ENCODE assay signal across 1 cellular context in the genomic region with DNA sequence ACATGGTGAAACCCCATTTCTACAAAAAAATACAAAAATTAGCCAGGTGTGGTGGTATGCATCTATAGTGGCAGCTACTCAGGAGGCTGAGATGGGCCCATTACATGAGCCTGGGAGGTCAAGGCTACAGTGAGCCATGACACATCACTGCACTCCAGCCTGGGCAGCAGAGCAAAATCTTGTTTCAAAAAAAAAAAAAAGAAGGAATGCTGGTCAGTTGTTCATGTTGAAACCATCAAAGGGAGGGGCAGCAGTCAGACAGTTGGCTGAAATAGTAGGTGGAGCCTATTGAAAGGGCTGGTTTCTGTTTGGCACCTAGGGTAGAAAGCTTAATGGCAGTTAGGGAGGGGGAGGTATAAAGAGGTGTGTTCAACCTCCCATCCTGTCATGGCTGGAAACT.
TF ChIP-seq lines count a peak whose summit lies in the region.

No MANE protein-coding gene starts in this region.

TF ChIP-seq in WTC11, 78 proteins besides CTCF, POLR2A, EP300 and RAD21 (continued from another document):
- TF ChIP-seq, protein P1, sequence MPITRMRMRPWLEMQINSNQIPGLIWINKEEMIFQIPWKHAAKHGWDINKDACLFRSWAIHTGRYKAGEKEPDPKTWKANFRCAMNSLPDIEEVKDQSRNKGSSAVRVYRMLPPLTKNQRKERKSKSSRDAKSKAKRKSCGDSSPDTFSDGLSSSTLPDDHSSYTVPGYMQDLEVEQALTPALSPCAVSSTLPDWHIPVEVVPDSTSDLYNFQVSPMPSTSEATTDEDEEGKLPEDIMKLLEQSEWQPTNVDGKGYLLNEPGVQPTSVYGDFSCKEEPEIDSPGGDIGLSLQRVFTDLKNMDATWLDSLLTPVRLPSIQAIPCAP (CRISPR knock-in tag; IDR thresholded peaks at IDR 0.05): no peak
- TF ChIP-seq, protein P2, sequence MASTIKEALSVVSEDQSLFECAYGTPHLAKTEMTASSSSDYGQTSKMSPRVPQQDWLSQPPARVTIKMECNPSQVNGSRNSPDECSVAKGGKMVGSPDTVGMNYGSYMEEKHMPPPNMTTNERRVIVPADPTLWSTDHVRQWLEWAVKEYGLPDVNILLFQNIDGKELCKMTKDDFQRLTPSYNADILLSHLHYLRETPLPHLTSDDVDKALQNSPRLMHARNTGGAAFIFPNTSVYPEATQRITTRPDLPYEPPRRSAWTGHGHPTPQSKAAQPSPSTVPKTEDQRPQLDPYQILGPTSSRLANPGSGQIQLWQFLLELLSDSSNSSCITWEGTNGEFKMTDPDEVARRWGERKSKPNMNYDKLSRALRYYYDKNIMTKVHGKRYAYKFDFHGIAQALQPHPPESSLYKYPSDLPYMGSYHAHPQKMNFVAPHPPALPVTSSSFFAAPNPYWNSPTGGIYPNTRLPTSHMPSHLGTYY (CRISPR knock-in tag; IDR thresholded peaks at IDR 0.05): no peak
- TF ChIP-seq FOXJ3 (CRISPR knock-in tag; IDR thresholded peaks at IDR 0.05; ENCODE audit: borderline replicate concordance): no peak
- TF ChIP-seq CREB1 (CRISPR knock-in tag; IDR thresholded peaks at IDR 0.05): no peak
- no peak for TF ChIP-seq HMGA2 (CRISPR knock-in tag; IDR thresholded peaks at IDR 0.05)
- TF ChIP-seq, protein P3, sequence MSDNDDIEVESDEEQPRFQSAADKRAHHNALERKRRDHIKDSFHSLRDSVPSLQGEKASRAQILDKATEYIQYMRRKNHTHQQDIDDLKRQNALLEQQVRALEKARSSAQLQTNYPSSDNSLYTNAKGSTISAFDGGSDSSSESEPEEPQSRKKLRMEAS (CRISPR knock-in tag; IDR thresholded peaks at IDR 0.05): no peak
- no peak for TF ChIP-seq ZNF416 (CRISPR knock-in tag; IDR thresholded peaks at IDR 0.05)
- no peak for TF ChIP-seq RORB (CRISPR knock-in tag; IDR thresholded peaks at IDR 0.05)
